Comparison of ENCODE assay signal across 21 cellular contexts in genomic region chr1:7441442-7441841, GRCh38.
A peak's percentile ranks its signal among the peaks of the same experiment; 100 is the strongest.
DNase-seq lines count a peak whose midpoint lies in the region; ATAC-seq and TF ChIP-seq lines count a peak whose summit lies in the region.
"Had no signal": no experiment of that assay in that cellular context is flagged by ENCODE, and none has a peak within 500 bp of the region (broad histone marks: within the 10 kb centered on the region; RNA-seq: fewer than 3 reads in every experiment).

No MANE protein-coding gene starts in this region.

- ATAC-seq in HG02623 (IDR thresholded peaks at IDR 0.05; ENCODE audit: unreplicated experiment): no peak
- ATAC-seq in activated T-cell treated with anti-CD3 and anti-CD28 coated beads, Interleukin-2, amount 50 U/mL, for 72 hours (replicated peaks in 1 of 2): no peak
- ATAC-seq: GM12878 had no signal

- H3K4me3 Mint-ChIP-seq in endodermal cell: no peak overlapping the region
- H3K4me3 Mint-ChIP-seq in activated T-cell treated with anti-CD3 and anti-CD28 coated beads, Interleukin-2, amount 50 U/mL, for 72 hours: no peak overlapping the region
- H3K4me3 Mint-ChIP-seq: CD4-positive, CD25-positive, alpha-beta regulatory T cell; CD8-positive, alpha-beta memory T cell had no signal

- TF ChIP-seq CTCF in endodermal cell (conservative IDR thresholded peaks at IDR 0.05) (no peak), spleen (IDR thresholded peaks at IDR 0.05 in 8 of 11, conservative IDR thresholded peaks at IDR 0.05 in 3 of 11) (no peak)

- H3K9me3 Mint-ChIP-seq in endodermal cell: no peaks in the 10 kb centered on the region
- H3K9me3 Mint-ChIP-seq in activated T-cell treated with anti-CD3 and anti-CD28 coated beads, Interleukin-2, amount 50 U/mL, for 72 hours: no peaks in the 10 kb centered on the region
- H3K9me3 Mint-ChIP-seq: CD8-positive, alpha-beta memory T cell had no signal

- TF ChIP-seq POLR2A in spleen (IDR thresholded peaks at IDR 0.05): no peak

- DNase-seq in Karpas-422 (peak; percentile 49), endodermal cell (no peak), spleen (peak; percentile 82), cerebellar cortex (ENCODE audit: low spot score) (no peak), hepatic stellate cell (ENCODE audit: low spot score) (no peak)
- DNase-seq in activated T-cell treated with anti-CD3 and anti-CD28 coated beads, Interleukin-2, amount 50 U/mL, for 72 hours: no peak
- DNase-seq: 8988T; C1 segment of cervical spinal cord; CD4-positive, CD25-positive, alpha-beta regulatory T cell; CD8-positive, alpha-beta memory T cell; COR-L47; DMS 273 treated with DMSO at 0.1 percent for 48 hours; DMS53; DND-41; EL; GOT3 had no signal

- H3K79me2 ChIP-seq in Karpas-422 (ENCODE audit: low read length): no peaks in the 10 kb centered on the region

- H3K4me2 ChIP-seq in BLaER1 (peak overlapping the region; percentile 3; the same call in 1 of the 2 replicates), Karpas-422 (ENCODE audit: low read depth, low read length, poor library complexity, severe bottlenecking) (no peak overlapping the region)

- H3K9me2 ChIP-seq in Karpas-422 (replicated peaks; ENCODE audit: insufficient read depth, low read length): no peaks in the 10 kb centered on the region

- H3K4me3 ChIP-seq in BLaER1 (no peak overlapping the region), Karpas-422 (ENCODE audit: low read length) (no peak overlapping the region), endodermal cell (ENCODE audit: low read length) (no peak overlapping the region), spleen (peak overlapping the region in 1 of 8 donors; percentile 30)
- H3K4me3 ChIP-seq: GM12878, HAP-1 had no signal

- peaks cover 4% of the 10 kb centered on the region for H3K27me3 Mint-ChIP-seq in endodermal cell (ENCODE audit: insufficient read depth)
- H3K27me3 Mint-ChIP-seq in activated T-cell treated with anti-CD3 and anti-CD28 coated beads, Interleukin-2, amount 50 U/mL, for 72 hours (ENCODE audit: low read depth): no peaks in the 10 kb centered on the region
- H3K27me3 Mint-ChIP-seq: CD4-positive, CD25-positive, alpha-beta regulatory T cell had no signal

- H3K27ac Mint-ChIP-seq in endodermal cell: no peak overlapping the region
- H3K27ac Mint-ChIP-seq in activated T-cell treated with anti-CD3 and anti-CD28 coated beads, Interleukin-2, amount 50 U/mL, for 72 hours: no peak overlapping the region
- H3K27ac Mint-ChIP-seq: CD4-positive, CD25-positive, alpha-beta regulatory T cell; CD8-positive, alpha-beta memory T cell had no signal

- H3K9me3 ChIP-seq in BLaER1 (no peaks in the 10 kb centered on the region), Karpas-422 (ENCODE audit: low read length) (no peaks in the 10 kb centered on the region), endodermal cell (ENCODE audit: control insufficient read depth, low read length) (no peaks in the 10 kb centered on the region), spleen (no peaks in the 10 kb centered on the region)
- H3K9me3 ChIP-seq: HAP-1 had no signal

- no peaks in the 10 kb centered on the region for H3K36me3 Mint-ChIP-seq in endodermal cell (ENCODE audit: low read depth)
- H3K36me3 Mint-ChIP-seq in activated T-cell treated with anti-CD3 and anti-CD28 coated beads, Interleukin-2, amount 50 U/mL, for 72 hours (ENCODE audit: insufficient read depth in 2 of 2): no peaks in the 10 kb centered on the region
- H3K36me3 Mint-ChIP-seq: CD4-positive, CD25-positive, alpha-beta regulatory T cell; CD8-positive, alpha-beta memory T cell had no signal

- H2AFZ ChIP-seq in Karpas-422 (ENCODE audit: low read length): no peak overlapping the region

- peaks cover 54% of the 10 kb centered on the region for H3K4me1 ChIP-seq in BLaER1
- peaks cover 35% of the 10 kb centered on the region for H3K4me1 ChIP-seq in Karpas-422 (ENCODE audit: low read length)
- no peaks in the 10 kb centered on the region for H3K4me1 ChIP-seq in endodermal cell (ENCODE audit: control insufficient read depth, insufficient read depth, low read length)
- peaks cover 8 to 47% (median 18%) of the 10 kb centered on the region in 6 donors for H3K4me1 ChIP-seq in spleen
- H3K4me1 ChIP-seq: HAP-1 had no signal

- 93% methylated on average over 13 to 14 of the region's 14 CpGs for WGBS in endodermal cell (ENCODE audit: insufficient coverage in 1 of 2, insufficient read length in 1 of 2), 2 experiments
- whole genome bisulfite sequencing in spleen, 5 donors: 59 to 79% (median 72%) methylated on average over 14 of the region's 14 CpGs

- H3K27me3 ChIP-seq in BLaER1 (no peaks in the 10 kb centered on the region), Karpas-422 (ENCODE audit: low read length) (no peaks in the 10 kb centered on the region), endodermal cell (ENCODE audit: control insufficient read depth, insufficient read depth, low read length, poor library complexity, severe bottlenecking) (no peaks in the 10 kb centered on the region), spleen (replicated peaks in 1 of 7) (no peaks in the 10 kb centered on the region)

- intact Hi-C loops in spleen (cut with DNase I; ENCODE audit: low total_unique reads): no loop called here

- H3K36me3 ChIP-seq in BLaER1 (no peaks in the 10 kb centered on the region), Karpas-422 (ENCODE audit: insufficient read depth, low read length) (no peaks in the 10 kb centered on the region), endodermal cell (ENCODE audit: control insufficient read depth, insufficient read depth, low read length) (no peaks in the 10 kb centered on the region), spleen (no peaks in the 10 kb centered on the region)
- H3K36me3 ChIP-seq: HAP-1 had no signal

- H4K20me1 ChIP-seq in BLaER1 (no peaks in the 10 kb centered on the region), Karpas-422 (ENCODE audit: insufficient read depth, low read depth, low read length) (no peaks in the 10 kb centered on the region)

- H3K27ac ChIP-seq in BLaER1 (no peak overlapping the region), Karpas-422 (ENCODE audit: low read length) (no peak overlapping the region), endodermal cell (ENCODE audit: low read depth, low read length) (peak overlapping the region; percentile 29), spleen (peak overlapping the region in 5 of 8 donors; percentile 47 to 65 (median 56))
- H3K27ac ChIP-seq: HL-60 had no signal

- no peaks in the 10 kb centered on the region for H3K4me1 Mint-ChIP-seq in endodermal cell
- no peaks in the 10 kb centered on the region for H3K4me1 Mint-ChIP-seq in activated T-cell treated with anti-CD3 and anti-CD28 coated beads, Interleukin-2, amount 50 U/mL, for 72 hours (ENCODE audit: low read depth)
- H3K4me1 Mint-ChIP-seq: CD4-positive, CD25-positive, alpha-beta regulatory T cell; CD8-positive, alpha-beta memory T cell had no signal

- H3K9ac ChIP-seq in BLaER1 (no peak overlapping the region), Karpas-422 (ENCODE audit: low read length) (no peak overlapping the region), endodermal cell (ENCODE audit: extremely low read depth, low read length, poor library complexity, severe bottlenecking) (no peak overlapping the region)

Comparison
In these comparisons a context has a peak if more than half of its experiments do, and no peak if none do; other contexts are left out.
1. H3K27ac ChIP-seq: peak in endodermal cell (single experiment) and spleen (5 of 8); none in BLaER1 (single experiment) and Karpas-422 (single experiment).
2. DNase-seq: peak in Karpas-422 (single experiment) and spleen (single experiment); none in endodermal cell (single experiment), cerebellar cortex (single experiment), hepatic stellate cell (single experiment) and activated T-cell treated with anti-CD3 and anti-CD28 coated beads, Interleukin-2, amount 50 U/mL, for 72 hours (0 of 2).